ENCODE assay signal across 2 cellular contexts in the genomic region with DNA sequence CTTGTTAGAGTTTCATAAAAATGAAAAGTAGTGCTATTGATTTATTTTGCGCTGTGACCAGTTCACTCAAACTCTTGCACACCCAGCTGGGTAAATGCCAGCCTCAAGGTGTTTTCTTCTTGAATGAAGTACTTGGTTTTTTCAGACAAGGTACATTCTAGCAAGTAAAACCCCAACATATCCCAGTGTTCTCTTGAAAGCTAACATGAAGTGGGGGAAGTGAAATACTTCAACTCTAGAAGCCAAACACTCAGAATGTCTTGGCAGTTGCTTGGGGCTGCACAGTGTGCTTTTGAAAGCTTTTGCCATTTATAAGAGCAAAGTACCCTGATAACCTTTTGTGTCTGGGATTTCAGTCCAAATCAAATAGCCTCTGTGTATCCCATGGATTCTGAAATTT.
TF ChIP-seq lines count a peak whose summit lies in the region.

No MANE protein-coding gene starts in this region.

TF ChIP-seq in liver, 16 proteins besides CTCF, POLR2A, EP300 and RAD21 (continued from another document):
- TF ChIP-seq MAX (IDR thresholded peaks at IDR 0.05) (no peak), RXRA (IDR thresholded peaks at IDR 0.05) (peak; percentile 23 to 40), HNF4G (IDR thresholded peaks at IDR 0.05) (no peak), TAF1 (conservative IDR thresholded peaks at IDR 0.05) (no peak), SP1 (IDR thresholded peaks at IDR 0.05) (no peak), GABPA (IDR thresholded peaks at IDR 0.05 in 1 of 2, conservative IDR thresholded peaks at IDR 0.05 in 1 of 2) (no peak), YY1 (IDR thresholded peaks at IDR 0.05) (no peak), REST (IDR thresholded peaks at IDR 0.05) (no peak), HNF4A (conservative IDR thresholded peaks at IDR 0.05) (peak; percentile 49 to 54), NR2F2 (IDR thresholded peaks at IDR 0.05) (no peak), FOXA2 (IDR thresholded peaks at IDR 0.05) (no peak), FOXA1 (IDR thresholded peaks at IDR 0.05) (no peak), JUND (IDR thresholded peaks at IDR 0.05) (no peak)
- TF ChIP-seq, protein P1, sequence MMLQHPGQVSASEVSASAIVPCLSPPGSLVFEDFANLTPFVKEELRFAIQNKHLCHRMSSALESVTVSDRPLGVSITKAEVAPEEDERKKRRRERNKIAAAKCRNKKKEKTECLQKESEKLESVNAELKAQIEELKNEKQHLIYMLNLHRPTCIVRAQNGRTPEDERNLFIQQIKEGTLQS (IDR thresholded peaks at IDR 0.05), result no peak

TF ChIP-seq in HepG2, 621 proteins besides CTCF, POLR2A, EP300 and RAD21:
- TF ChIP-seq, protein P2, sequence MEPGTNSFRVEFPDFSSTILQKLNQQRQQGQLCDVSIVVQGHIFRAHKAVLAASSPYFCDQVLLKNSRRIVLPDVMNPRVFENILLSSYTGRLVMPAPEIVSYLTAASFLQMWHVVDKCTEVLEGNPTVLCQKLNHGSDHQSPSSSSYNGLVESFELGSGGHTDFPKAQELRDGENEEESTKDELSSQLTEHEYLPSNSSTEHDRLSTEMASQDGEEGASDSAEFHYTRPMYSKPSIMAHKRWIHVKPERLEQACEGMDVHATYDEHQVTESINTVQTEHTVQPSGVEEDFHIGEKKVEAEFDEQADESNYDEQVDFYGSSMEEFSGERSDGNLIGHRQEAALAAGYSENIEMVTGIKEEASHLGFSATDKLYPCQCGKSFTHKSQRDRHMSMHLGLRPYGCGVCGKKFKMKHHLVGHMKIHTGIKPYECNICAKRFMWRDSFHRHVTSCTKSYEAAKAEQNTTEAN (CRISPR knock-in tag; conservative IDR thresholded peaks at IDR 0.05), result no peak
- TF ChIP-seq ZBTB40 (IDR thresholded peaks at IDR 0.05), result no peak
- no peak for TF ChIP-seq ZBTB40 (CRISPR knock-in tag; IDR thresholded peaks at IDR 0.05)
- TF ChIP-seq NAIF1 (CRISPR knock-in tag; IDR thresholded peaks at IDR 0.05; ENCODE audit: borderline replicate concordance), result no peak
